17 cellular contexts compared by ENCODE assay signal in genomic region chr16:89729863-89730574, GRCh38. TPM values are rescaled to one million over a fixed set of nuclear protein-coding genes. Genes with fewer than 3 reads are reported as not detected.
DNase-seq lines count a peak whose midpoint lies in the region; ATAC-seq and TF ChIP-seq lines count a peak whose summit lies in the region.
"Had no signal": no experiment of that assay in that cellular context is flagged by ENCODE, and none has a peak within 500 bp of the region (broad histone marks: within the 10 kb centered on the region; RNA-seq: fewer than 3 reads in every experiment).

No MANE protein-coding gene starts in this region.

- no peaks in the 10 kb centered on the region for H3K4me1 ChIP-seq in GM23338 (ENCODE audit: insufficient read depth)

- no peak for TF ChIP-seq CTCF in GM23338 (conservative IDR thresholded peaks at IDR 0.05; ENCODE audit: low read depth in 2 of 2)

- no peak overlapping the region for H3K4me3 Mint-ChIP-seq in activated T-cell treated with anti-CD3 and anti-CD28 coated beads, Interleukin-2, amount 50 U/mL, for 24 hours
- no peak overlapping the region for H3K4me3 Mint-ChIP-seq in activated T-cell treated with anti-CD3 and anti-CD28 coated beads, Interleukin-2, amount 50 U/mL, for 72 hours
- no peak overlapping the region for H3K4me3 Mint-ChIP-seq in GM23338
- peak overlapping the region in 4 of 10 donors; percentile 8 to 41 (median 19) for H3K4me3 Mint-ChIP-seq in naive thymus-derived CD8-positive, alpha-beta T cell
- H3K4me3 Mint-ChIP-seq: activated CD4-positive, alpha-beta T cell treated with anti-CD3 and anti-CD28 coated beads for 36 hours; activated naive CD4-positive, alpha-beta T cell treated with anti-CD3 and anti-CD28 coated beads, Interleukin-2, amount 50 U/mL, for 24 hours had no signal

- H3K9me2 ChIP-seq in GM23338 (ENCODE audit: insufficient read depth) = no peaks in the 10 kb centered on the region

- DNase-seq in activated T-cell treated with anti-CD3 and anti-CD28 coated beads, Interleukin-2, amount 50 U/mL, for 24 hours = no peak
- no peak for DNase-seq in activated T-cell treated with anti-CD3 and anti-CD28 coated beads, Interleukin-2, amount 50 U/mL, for 72 hours
- DNase-seq in GM23338 (ENCODE audit: low spot score) (no peak), caudate nucleus (lab: John Stamatoyannopoulos, UW) (no peak), NCI-H82 treated with DMSO at 0.1 percent for 48 hours (lab: John Stamatoyannopoulos, UW; ENCODE audit: unreplicated experiment) (no peak)
- DNase-seq in naive thymus-derived CD8-positive, alpha-beta T cell = no peak
- DNase-seq: activated CD4-positive, alpha-beta T cell treated with anti-CD3 and anti-CD28 coated beads for 36 hours; effector memory CD8-positive, alpha-beta T cell; mucosa of descending colon; NCI-H1694 treated with DMSO at 0.1 percent for 48 hours; NCI-H526; ovary; stimulated activated CD4-positive, alpha-beta T cell treated with anti-CD3 and anti-CD28 coated beads, Interleukin-4, amount 100 ng/mL, for 1 hour had no signal

- peaks cover 6% of the 10 kb centered on the region; the same call in 1 of the 2 replicates for H3K27me3 ChIP-seq in GM23338 (ENCODE audit: insufficient read depth)
- H3K27me3 ChIP-seq: ovary had no signal

- H3F3A ChIP-seq in GM23338 (replicated peaks; ENCODE audit: low read depth) = peaks cover 12% of the 10 kb centered on the region; the same call in 1 of the 2 replicates

- H3K4me1 Mint-ChIP-seq in activated T-cell treated with anti-CD3 and anti-CD28 coated beads, Interleukin-2, amount 50 U/mL, for 24 hours (ENCODE audit: low read depth) = peaks cover 52% of the 10 kb centered on the region
- peaks cover 20% of the 10 kb centered on the region for H3K4me1 Mint-ChIP-seq in activated T-cell treated with anti-CD3 and anti-CD28 coated beads, Interleukin-2, amount 50 U/mL, for 72 hours (ENCODE audit: low read depth)
- H3K4me1 Mint-ChIP-seq in GM23338 = peaks cover 14% of the 10 kb centered on the region
- peaks cover 26 to 83% (median 40%) of the 10 kb centered on the region in 4 donors for H3K4me1 Mint-ChIP-seq in naive thymus-derived CD8-positive, alpha-beta T cell

- H2AFZ ChIP-seq in GM23338 = no peak overlapping the region

- no peak overlapping the region for H3K27ac ChIP-seq in GM23338 (ENCODE audit: low read depth)
- peak overlapping the region; percentile 6 for H3K27ac ChIP-seq in caudate nucleus (ENCODE audit: low read depth, low read length)
- H3K27ac ChIP-seq: ovary, skin epidermis had no signal

- peaks cover 7% of the 10 kb centered on the region; the same call in 1 of the 2 replicates for H3K36me3 ChIP-seq in GM23338 (ENCODE audit: insufficient read depth)
- H3K36me3 ChIP-seq: ovary had no signal

- H3K4me3 ChIP-seq in GM23338 = no peak overlapping the region
- H3K4me3 ChIP-seq: mucosa of descending colon, ovary, skin epidermis had no signal

- peaks cover 89% of the 10 kb centered on the region for H3K36me3 Mint-ChIP-seq in activated T-cell treated with anti-CD3 and anti-CD28 coated beads, Interleukin-2, amount 50 U/mL, for 24 hours (ENCODE audit: low read depth)
- peaks cover 5 to 15% of the 10 kb centered on the region in 2 donors for H3K36me3 Mint-ChIP-seq in activated T-cell treated with anti-CD3 and anti-CD28 coated beads, Interleukin-2, amount 50 U/mL, for 72 hours (ENCODE audit: insufficient read depth in 2 of 2)
- peaks cover 56% of the 10 kb centered on the region for H3K36me3 Mint-ChIP-seq in GM23338 (ENCODE audit: low read depth)
- peaks cover 0 to 92% (median 31%) of the 10 kb centered on the region in 3 donors for H3K36me3 Mint-ChIP-seq in naive thymus-derived CD8-positive, alpha-beta T cell

- H3K4me2 ChIP-seq in GM23338 = no peak overlapping the region

- no peaks in the 10 kb centered on the region for H3K27me3 Mint-ChIP-seq in activated T-cell treated with anti-CD3 and anti-CD28 coated beads, Interleukin-2, amount 50 U/mL, for 24 hours
- H3K27me3 Mint-ChIP-seq in activated T-cell treated with anti-CD3 and anti-CD28 coated beads, Interleukin-2, amount 50 U/mL, for 72 hours (ENCODE audit: low read depth) = no peaks in the 10 kb centered on the region
- H3K27me3 Mint-ChIP-seq in GM23338 (ENCODE audit: insufficient read depth, low read depth, poor library complexity) = peaks cover 24% of the 10 kb centered on the region
- H3K27me3 Mint-ChIP-seq in naive thymus-derived CD8-positive, alpha-beta T cell = no peaks in the 10 kb centered on the region
- H3K27me3 Mint-ChIP-seq: activated CD4-positive, alpha-beta T cell treated with anti-CD3 and anti-CD28 coated beads for 36 hours; activated naive CD4-positive, alpha-beta T cell treated with anti-CD3 and anti-CD28 coated beads, Interleukin-2, amount 50 U/mL, for 24 hours; effector memory CD8-positive, alpha-beta T cell had no signal

- H3K9me3 Mint-ChIP-seq in activated T-cell treated with anti-CD3 and anti-CD28 coated beads, Interleukin-2, amount 50 U/mL, for 24 hours = no peaks in the 10 kb centered on the region
- H3K9me3 Mint-ChIP-seq in activated T-cell treated with anti-CD3 and anti-CD28 coated beads, Interleukin-2, amount 50 U/mL, for 72 hours = no peaks in the 10 kb centered on the region
- no peaks in the 10 kb centered on the region; the same call in 2 of the 3 replicates for H3K9me3 Mint-ChIP-seq in GM23338
- H3K9me3 Mint-ChIP-seq in naive thymus-derived CD8-positive, alpha-beta T cell = no peaks in the 10 kb centered on the region
- H3K9me3 Mint-ChIP-seq: activated naive CD4-positive, alpha-beta T cell treated with anti-CD3 and anti-CD28 coated beads, Interleukin-2, amount 50 U/mL, for 24 hours; effector memory CD8-positive, alpha-beta T cell had no signal

- no peaks in the 10 kb centered on the region for H3K79me2 ChIP-seq in GM23338 (replicated peaks; ENCODE audit: insufficient read depth)

- H3K27ac Mint-ChIP-seq in activated T-cell treated with anti-CD3 and anti-CD28 coated beads, Interleukin-2, amount 50 U/mL, for 24 hours = peak overlapping the region; percentile 76
- H3K27ac Mint-ChIP-seq in activated T-cell treated with anti-CD3 and anti-CD28 coated beads, Interleukin-2, amount 50 U/mL, for 72 hours = no peak overlapping the region
- H3K27ac Mint-ChIP-seq in GM23338 = 0 out of 2 replicates have a peak overlapping the region, but pooled peaks have one; percentile 8
- H3K27ac Mint-ChIP-seq in naive thymus-derived CD8-positive, alpha-beta T cell = peak overlapping the region in 7 of 10 donors; percentile 20 to 83 (median 35)
- H3K27ac Mint-ChIP-seq: activated CD4-positive, alpha-beta T cell treated with anti-CD3 and anti-CD28 coated beads for 36 hours; activated naive CD4-positive, alpha-beta T cell treated with anti-CD3 and anti-CD28 coated beads, Interleukin-2, amount 50 U/mL, for 24 hours had no signal

- POLR2A ChIA-PET in naive thymus-derived CD8-positive, alpha-beta T cell (lab: Charles Lee) = interaction anchor here (1.1 to 8.8 kb wide), 2 partner anchors 9 to 33 kb away, joined by 3 to 235 read pairs; no protein-coding TSS in a partner anchor

- ATAC-seq in activated T-cell treated with anti-CD3 and anti-CD28 coated beads, Interleukin-2, amount 50 U/mL, for 72 hours (replicated peaks in 1 of 2) = no peak
- ATAC-seq in GM23338 = peak; percentile 35
- no peak for ATAC-seq in naive thymus-derived CD8-positive, alpha-beta T cell
- ATAC-seq in GM18498 (IDR thresholded peaks at IDR 0.05; ENCODE audit: unreplicated experiment) = no peak
- no peak for ATAC-seq in HG02973 (IDR thresholded peaks at IDR 0.05; ENCODE audit: unreplicated experiment)
- ATAC-seq: activated CD4-positive, alpha-beta T cell treated with anti-CD3 and anti-CD28 coated beads for 36 hours; effector memory CD8-positive, alpha-beta T cell; mucosa of descending colon had no signal

- H4K20me1 ChIP-seq in GM23338 (replicated peaks; ENCODE audit: insufficient read depth) = peaks cover 12% of the 10 kb centered on the region; the same call in 1 of the 2 replicates

RNA-seq across cellular contexts. Expression of gene ZNF276, which starts 8.7 kb away (rescaled TPM):
- 10 to 100 TPM; 27.1 to 31.1 TPM for total RNA-seq in activated T-cell treated with anti-CD3 and anti-CD28 coated beads, Interleukin-2, amount 50 U/mL, for 72 hours
- 12.7 and 15.6 TPM in 2 replicates for total RNA-seq in GM23338 (2014; rRNA removed; shearing (Covaris generic))
- 3.4 and 4.3 TPM in 2 replicates for polyA plus RNA-seq in GM23338 (2016; fragmentation: Nextera tagmentation; extraction: Ambion mirVana)
- total RNA-seq in naive thymus-derived CD8-positive, alpha-beta T cell = 100 to 1,000 TPM; 168 to 171 TPM
- polyA plus RNA-seq in naive thymus-derived CD8-positive, alpha-beta T cell = 10 to 100 TPM; 15.0 to 56.0 (median 19.6) TPM

RNA-seq across cellular contexts. Expression of gene VPS9D1, which starts 9.3 kb away (rescaled TPM):
- total RNA-seq in activated T-cell treated with anti-CD3 and anti-CD28 coated beads, Interleukin-2, amount 50 U/mL, for 72 hours = 1 to 10 TPM; 4.7 to 6.5 TPM
- 1.8 and 2.1 TPM in 2 replicates for total RNA-seq in GM23338 (2014; rRNA removed; shearing (Covaris generic))
- 2.0 and 2.2 TPM in 2 replicates for polyA plus RNA-seq in GM23338 (2016; fragmentation: Nextera tagmentation; extraction: Ambion mirVana)
- total RNA-seq in naive thymus-derived CD8-positive, alpha-beta T cell = 10 to 100 TPM; 16.5 to 17.0 TPM
- polyA plus RNA-seq in naive thymus-derived CD8-positive, alpha-beta T cell = 1 to 10 TPM in 1 of 3 donors, under 1 TPM in 2; 0.53 to 1.3 (median 0.91) TPM

RNA-seq across cellular contexts. Expression of gene SPATA2L, which starts 28.5 kb away (rescaled TPM):
- 1 to 10 TPM; 6.1 to 6.5 TPM for total RNA-seq in activated T-cell treated with anti-CD3 and anti-CD28 coated beads, Interleukin-2, amount 50 U/mL, for 72 hours
- 23.4 and 26.2 TPM in 2 replicates for total RNA-seq in GM23338 (2014; rRNA removed; shearing (Covaris generic))
- polyA plus RNA-seq in GM23338 (2016; fragmentation: Nextera tagmentation; extraction: Ambion mirVana) = 6.9 and 11.1 TPM in 2 replicates
- 1 to 10 TPM; 6.9 to 8.1 TPM for total RNA-seq in naive thymus-derived CD8-positive, alpha-beta T cell
- 1 to 10 TPM; 3.5 to 6.4 (median 5.4) TPM for polyA plus RNA-seq in naive thymus-derived CD8-positive, alpha-beta T cell

RNA-seq across cellular contexts. Expression of gene CDK10, which starts 43.5 kb away (rescaled TPM):
- total RNA-seq in activated T-cell treated with anti-CD3 and anti-CD28 coated beads, Interleukin-2, amount 50 U/mL, for 72 hours = 10 to 100 TPM; 66.6 to 83.2 TPM
- 53.2 and 64.6 TPM in 2 replicates for total RNA-seq in GM23338 (2014; rRNA removed; shearing (Covaris generic))
- polyA plus RNA-seq in GM23338 (2016; fragmentation: Nextera tagmentation; extraction: Ambion mirVana) = 79.0 and 88.0 TPM in 2 replicates
- 100 to 1,000 TPM; 129 to 135 TPM for total RNA-seq in naive thymus-derived CD8-positive, alpha-beta T cell
- 10 to 100 TPM; 25.4 to 63.3 (median 27.3) TPM for polyA plus RNA-seq in naive thymus-derived CD8-positive, alpha-beta T cell

Comparison
In these comparisons a context has a peak if more than half of its experiments do, and no peak if none do; other contexts are left out.
1. RNA of gene ZNF276, which starts 8.7 kb away (total RNA-seq): 168 to 171 TPM in naive thymus-derived CD8-positive, alpha-beta T cell; 27.1 to 31.1 TPM in activated T-cell treated with anti-CD3 and anti-CD28 coated beads, Interleukin-2, amount 50 U/mL, for 72 hours and 12.7 to 15.6 TPM in GM23338; every median in the first group is over 4 times any median in the second.